9 cellular contexts compared by ENCODE assay signal in the genomic region with DNA sequence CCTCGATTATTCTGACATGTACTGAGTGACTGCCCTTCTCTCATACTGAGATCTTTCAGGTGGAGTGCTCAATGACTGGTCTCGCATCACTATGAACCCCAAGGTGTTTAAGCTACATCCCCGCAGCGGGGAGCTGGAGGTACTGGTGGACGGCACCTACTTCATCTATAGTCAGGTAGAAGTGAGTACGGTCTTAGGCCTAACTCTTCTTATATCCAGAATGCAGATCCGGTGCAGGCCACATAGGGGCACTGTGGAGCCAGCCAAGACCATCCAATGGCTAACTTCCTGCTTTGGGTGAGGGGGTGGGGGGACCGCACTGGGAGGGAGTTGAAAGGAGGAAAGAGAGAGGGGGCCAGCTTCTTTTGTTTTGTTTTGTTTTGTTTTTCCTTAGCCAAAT. TPM values are rescaled to one million over a fixed set of nuclear protein-coding genes. Genes with fewer than 3 reads are reported as not detected.
DNase-seq lines count a peak whose midpoint lies in the region; ATAC-seq and TF ChIP-seq lines count a peak whose summit lies in the region.
"Had no signal": no experiment of that assay in that cellular context is flagged by ENCODE, and none has a peak within 500 bp of the region (broad histone marks: within the 10 kb centered on the region; RNA-seq: fewer than 3 reads in every experiment).

No MANE protein-coding gene starts in this region.

- no peaks in the 10 kb centered on the region for H3K4me1 ChIP-seq in upper lobe of right lung

- intact Hi-C loops in upper lobe of right lung (cut with DNase I) = no loop called here

- peak; percentile 43 for ATAC-seq in GM19324 (IDR thresholded peaks at IDR 0.05; ENCODE audit: low FRiP score, unreplicated experiment)
- peak; percentile 76 for ATAC-seq in upper lobe of right lung

- H3K27me3 ChIP-seq in kidney epithelial cell (ENCODE audit: control insufficient read depth, insufficient read depth, low read length) (no peaks in the 10 kb centered on the region), upper lobe of right lung (no peaks in the 10 kb centered on the region)

- H3K4me3 ChIP-seq in LNCaP clone FGC (ENCODE audit: low read depth, low read length) (no peak overlapping the region), kidney epithelial cell (ENCODE audit: low read depth, low read length) (no peak overlapping the region), upper lobe of right lung (no peak overlapping the region)
- H3K4me3 ChIP-seq: skin epidermis had no signal

- no peaks in the 10 kb centered on the region for H3K36me3 ChIP-seq in kidney epithelial cell (ENCODE audit: control insufficient read depth, insufficient read depth, low read length)
- H3K36me3 ChIP-seq in upper lobe of right lung = no peaks in the 10 kb centered on the region

- no peak overlapping the region for H3K27ac ChIP-seq in upper lobe of right lung
- H3K27ac ChIP-seq: skin epidermis had no signal

- DNase-seq in NCI-H1417 (lab: John Stamatoyannopoulos, UW) (peak in 2 of 3 experiments; percentile 10 to 19), NCI-H1417 treated with DMSO at 0.1 percent for 48 hours (lab: John Stamatoyannopoulos, UW) (no peak), LNCaP clone FGC (ENCODE audit: low read depth) (no peak), kidney epithelial cell (ENCODE audit: low read depth) (no peak), upper lobe of right lung (peak; percentile 64)
- peak; percentile 19 for DNase-seq in activated naive CD4-positive, alpha-beta T cell treated with anti-CD3 and anti-CD28 coated beads, Interleukin-2, amount 50 U/mL, for 16 hours
- no peak for DNase-seq in central memory CD4-positive, alpha-beta T cell

- H3K9me3 ChIP-seq in upper lobe of right lung = no peaks in the 10 kb centered on the region

- TF ChIP-seq CTCF in LNCaP clone FGC (IDR thresholded peaks at IDR 0.05; ENCODE audit: control insufficient read depth, extremely low read depth, insufficient read depth) (peak; percentile 61), kidney epithelial cell (IDR thresholded peaks at IDR 0.05; ENCODE audit: insufficient read depth, low read length, poor library complexity, severe bottlenecking) (peak; percentile 54), upper lobe of right lung (IDR thresholded peaks at IDR 0.05) (peak; percentile 40)

RNA-seq across cellular contexts. Expression of a gene that starts 16.4 kb away (rescaled TPM):
- total RNA-seq in kidney epithelial cell (not detected in 2 replicates), upper lobe of right lung (0.26 TPM)

RNA-seq across cellular contexts. Expression of a gene that starts 28.9 kb away (rescaled TPM):
- total RNA-seq in kidney epithelial cell (not detected in 2 replicates), upper lobe of right lung (not detected)

Comparison
In these comparisons a context has a peak if more than half of its experiments do, and no peak if none do; other contexts are left out.
1. DNase-seq: peak in NCI-H1417 (2 of 3), activated naive CD4-positive, alpha-beta T cell treated with anti-CD3 and anti-CD28 coated beads, Interleukin-2, amount 50 U/mL, for 16 hours (single experiment) and upper lobe of right lung (single experiment); none in NCI-H1417 treated with DMSO at 0.1 percent for 48 hours (single experiment), LNCaP clone FGC (single experiment), kidney epithelial cell (single experiment) and central memory CD4-positive, alpha-beta T cell (single experiment).
2. Peak in every context shown above with its lines, with median percentiles within 50 percentile points of each other: CTCF ChIP-seq.